In the genomic region with DNA sequence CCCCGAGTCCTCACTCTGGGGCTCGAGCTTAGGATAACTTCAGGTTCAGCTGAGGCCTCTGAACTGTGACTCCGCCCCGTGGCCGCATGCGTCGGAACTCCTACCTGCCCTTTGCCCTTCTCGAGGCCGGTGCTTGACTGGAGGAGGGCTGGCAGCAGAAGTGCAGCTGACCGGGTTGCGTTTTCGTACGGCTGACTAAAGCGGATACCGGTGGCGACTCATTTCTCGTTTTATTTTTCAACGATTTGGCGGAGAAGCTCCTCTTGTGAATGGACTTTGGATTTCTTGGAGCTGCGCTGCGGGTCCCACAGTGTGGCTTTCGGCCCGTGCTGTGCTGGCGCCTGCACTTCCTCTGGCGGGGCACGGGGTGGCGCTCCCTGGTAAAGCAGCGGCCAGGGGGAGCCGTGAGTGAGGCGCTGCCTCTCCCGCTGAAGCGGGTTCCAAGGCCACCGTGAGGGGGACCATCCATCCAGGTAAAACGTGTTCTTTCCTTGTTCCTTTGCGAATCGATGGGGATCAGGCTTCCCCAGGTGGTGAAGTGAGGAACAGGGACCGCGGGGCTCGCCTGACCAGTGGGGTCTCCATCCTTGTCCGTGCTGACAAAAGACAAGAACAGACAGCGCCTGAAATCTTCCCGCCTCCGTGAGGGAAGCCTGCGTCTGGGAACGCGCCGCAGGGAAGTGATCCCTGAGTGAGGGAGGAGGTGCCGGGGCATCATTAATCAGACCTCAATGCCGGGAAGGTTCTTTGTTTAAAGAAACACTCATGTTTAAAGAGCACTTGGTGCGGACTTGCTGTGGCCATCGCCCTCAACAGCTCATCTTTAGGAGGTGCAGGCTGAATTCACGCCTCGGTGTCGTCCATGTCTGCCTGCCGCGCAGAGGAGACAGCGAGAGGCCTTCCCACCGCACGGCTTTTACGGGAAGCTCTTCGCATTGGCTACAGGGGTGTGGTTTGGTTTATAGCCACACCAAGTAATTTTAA, we compare ENCODE assay signal across 1 cellular context.
TF ChIP-seq lines count a peak whose summit lies in the region.

No MANE protein-coding gene starts in this region.

TF ChIP-seq in HepG2, 621 proteins besides CTCF, POLR2A, EP300 and RAD21 (continued from another document):
- TF ChIP-seq, protein P1, sequence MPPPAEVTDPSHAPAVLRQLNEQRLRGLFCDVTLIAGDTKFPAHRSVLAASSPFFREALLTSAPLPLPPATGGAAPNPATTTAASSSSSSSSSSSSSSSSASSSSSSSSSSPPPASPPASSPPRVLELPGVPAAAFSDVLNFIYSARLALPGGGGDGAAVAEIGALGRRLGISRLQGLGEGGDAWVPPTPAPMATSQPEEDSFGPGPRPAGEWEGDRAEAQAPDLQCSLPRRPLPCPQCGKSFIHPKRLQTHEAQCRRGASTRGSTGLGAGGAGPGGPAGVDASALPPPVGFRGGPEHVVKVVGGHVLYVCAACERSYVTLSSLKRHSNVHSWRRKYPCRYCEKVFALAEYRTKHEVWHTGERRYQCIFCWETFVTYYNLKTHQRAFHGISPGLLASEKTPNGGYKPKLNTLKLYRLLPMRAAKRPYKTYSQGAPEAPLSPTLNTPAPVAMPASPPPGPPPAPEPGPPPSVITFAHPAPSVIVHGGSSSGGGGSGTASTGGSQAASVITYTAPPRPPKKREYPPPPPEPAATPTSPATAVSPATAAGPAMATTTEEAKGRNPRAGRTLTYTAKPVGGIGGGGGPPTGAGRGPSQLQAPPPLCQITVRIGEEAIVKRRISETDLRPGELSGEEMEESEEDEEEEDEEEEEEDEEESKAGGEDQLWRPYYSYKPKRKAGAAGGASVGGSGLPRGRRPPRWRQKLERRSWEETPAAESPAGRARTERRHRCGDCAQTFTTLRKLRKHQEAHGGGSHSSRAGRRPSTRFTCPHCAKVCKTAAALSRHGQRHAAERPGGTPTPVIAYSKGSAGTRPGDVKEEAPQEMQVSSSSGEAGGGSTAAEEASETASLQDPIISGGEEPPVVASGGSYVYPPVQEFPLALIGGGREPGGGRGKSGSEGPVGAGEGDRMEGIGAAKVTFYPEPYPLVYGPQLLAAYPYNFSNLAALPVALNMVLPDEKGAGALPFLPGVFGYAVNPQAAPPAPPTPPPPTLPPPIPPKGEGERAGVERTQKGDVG (CRISPR knock-in tag; IDR thresholded peaks at IDR 0.05; ENCODE audit: borderline replicate concordance), result 0 out of 2 replicates have a peak, but pooled peaks have one; percentile 30
- no peak for TF ChIP-seq KDM1A (CRISPR knock-in tag; IDR thresholded peaks at IDR 0.05)
- peak; percentile 69 for TF ChIP-seq RBM22 (optimal IDR thresholded peaks at IDR 0.05; ENCODE audit: low read length)
- TF ChIP-seq CERS6 (CRISPR knock-in tag; IDR thresholded peaks at IDR 0.05), result no peak
- no peak for TF ChIP-seq MEF2D (CRISPR knock-in tag; IDR thresholded peaks at IDR 0.05)
- no peak; the same call in 1 of the 2 replicates for TF ChIP-seq SIN3B (IDR thresholded peaks at IDR 0.05; ENCODE audit: low read length)
- TF ChIP-seq, protein P2, sequence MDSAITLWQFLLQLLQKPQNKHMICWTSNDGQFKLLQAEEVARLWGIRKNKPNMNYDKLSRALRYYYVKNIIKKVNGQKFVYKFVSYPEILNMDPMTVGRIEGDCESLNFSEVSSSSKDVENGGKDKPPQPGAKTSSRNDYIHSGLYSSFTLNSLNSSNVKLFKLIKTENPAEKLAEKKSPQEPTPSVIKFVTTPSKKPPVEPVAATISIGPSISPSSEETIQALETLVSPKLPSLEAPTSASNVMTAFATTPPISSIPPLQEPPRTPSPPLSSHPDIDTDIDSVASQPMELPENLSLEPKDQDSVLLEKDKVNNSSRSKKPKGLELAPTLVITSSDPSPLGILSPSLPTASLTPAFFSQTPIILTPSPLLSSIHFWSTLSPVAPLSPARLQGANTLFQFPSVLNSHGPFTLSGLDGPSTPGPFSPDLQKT (CRISPR knock-in tag; IDR thresholded peaks at IDR 0.05; ENCODE audit: borderline replicate concordance), result no peak
- peak; percentile 56 for TF ChIP-seq ELF1 (CRISPR knock-in tag; IDR thresholded peaks at IDR 0.05)
- TF ChIP-seq ATF3 (CRISPR knock-in tag; IDR thresholded peaks at IDR 0.05), result no peak
- TF ChIP-seq EZH2 (conservative IDR thresholded peaks at IDR 0.05; ENCODE audit: low read depth, low read length), result no peak
- TF ChIP-seq ZFAT (CRISPR knock-in tag; conservative IDR thresholded peaks at IDR 0.05), result no peak
- peak; percentile 88 for TF ChIP-seq TAF15 (IDR thresholded peaks at IDR 0.05; ENCODE audit: low read depth, low read length, poor library complexity, severe bottlenecking)
- TF ChIP-seq IRX3 (CRISPR knock-in tag; IDR thresholded peaks at IDR 0.05; ENCODE audit: borderline replicate concordance, low read depth), result peak; percentile 74; the same call in 1 of the 2 replicates
- TF ChIP-seq ZBED4 (CRISPR knock-in tag; IDR thresholded peaks at IDR 0.05; ENCODE audit: borderline replicate concordance), result no peak; the same call in 1 of the 2 replicates
- TF ChIP-seq ZNF230 (CRISPR knock-in tag; IDR thresholded peaks at IDR 0.05), result peak; percentile 91
- TF ChIP-seq NCOR1 (IDR thresholded peaks at IDR 0.05; ENCODE audit: borderline replicate concordance, low read length), result peak; percentile 91
- TF ChIP-seq ZBTB7B (CRISPR knock-in tag; IDR thresholded peaks at IDR 0.05), result peak; percentile 73; the same call in 1 of the 2 replicates
- TF ChIP-seq, protein P3, sequence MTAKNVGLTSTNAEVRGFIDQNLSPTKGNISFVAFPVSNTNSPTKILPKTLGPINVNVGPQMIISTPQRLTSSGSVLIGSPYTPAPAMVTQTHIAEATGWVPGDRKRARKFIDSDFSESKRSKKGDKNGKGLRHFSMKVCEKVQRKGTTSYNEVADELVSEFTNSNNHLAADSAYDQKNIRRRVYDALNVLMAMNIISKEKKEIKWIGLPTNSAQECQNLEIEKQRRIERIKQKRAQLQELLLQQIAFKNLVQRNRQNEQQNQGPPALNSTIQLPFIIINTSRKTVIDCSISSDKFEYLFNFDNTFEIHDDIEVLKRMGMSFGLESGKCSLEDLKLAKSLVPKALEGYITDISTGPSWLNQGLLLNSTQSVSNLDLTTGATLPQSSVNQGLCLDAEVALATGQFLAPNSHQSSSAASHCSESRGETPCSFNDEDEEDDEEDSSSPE (CRISPR knock-in tag; IDR thresholded peaks at IDR 0.05), result peak; percentile 81
- peak; percentile 39 for TF ChIP-seq TEAD3 (CRISPR knock-in tag; optimal IDR thresholded peaks at IDR 0.05; ENCODE audit: borderline replicate concordance)
- TF ChIP-seq ZNF296 (CRISPR knock-in tag; conservative IDR thresholded peaks at IDR 0.05), result no peak
- TF ChIP-seq DDIT3 (CRISPR knock-in tag; IDR thresholded peaks at IDR 0.05), result no peak
- peak; percentile 83 for TF ChIP-seq ZMYM4 (CRISPR knock-in tag; IDR thresholded peaks at IDR 0.05)
- peak; percentile 58; the same call in 1 of the 2 replicates for TF ChIP-seq TEAD2 (CRISPR knock-in tag; IDR thresholded peaks at IDR 0.05)
- peak; percentile 21; the same call in 1 of the 2 replicates for TF ChIP-seq ZNF142 (CRISPR knock-in tag; IDR thresholded peaks at IDR 0.05)
- no peak for TF ChIP-seq SMARCE1 (IDR thresholded peaks at IDR 0.05; ENCODE audit: borderline replicate concordance)
- TF ChIP-seq RNF2 (conservative IDR thresholded peaks at IDR 0.05; ENCODE audit: low read depth), result peak; percentile 84; the same call in 1 of the 2 replicates
